In the genomic region with DNA sequence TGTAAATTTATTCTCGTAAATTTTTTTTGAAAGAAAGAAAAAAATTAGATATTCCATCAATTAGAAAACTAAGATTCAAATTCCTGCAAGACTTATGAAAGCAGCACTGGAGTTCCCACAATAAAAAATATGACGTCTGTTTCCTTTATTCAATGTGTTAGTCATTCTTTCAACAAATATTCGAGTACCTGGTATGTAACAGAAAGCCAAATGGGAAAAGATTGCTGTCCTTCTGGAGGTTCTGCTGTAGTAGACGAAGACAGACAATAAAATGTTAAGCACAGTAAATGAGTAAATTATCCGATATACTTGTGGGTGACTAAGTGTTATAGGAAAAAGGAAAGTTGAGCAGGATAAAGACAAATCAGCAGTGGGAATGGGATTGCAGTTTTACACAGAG, we compare ENCODE assay signal across 13 cellular contexts.
DNase-seq lines count a peak whose midpoint lies in the region; TF ChIP-seq lines count a peak whose summit lies in the region.
"Had no signal": no experiment of that assay in that cellular context is flagged by ENCODE, and none has a peak within 500 bp of the region (broad histone marks: within the 10 kb centered on the region; RNA-seq: fewer than 3 reads in every experiment).

No MANE protein-coding gene starts in this region.

- peak; percentile 53 for DNase-seq in AG08395 (ENCODE audit: low spot score)
- peak; percentile 68 for DNase-seq in LHCN-M2 (ENCODE audit: low read depth)
- peak; percentile 82 for DNase-seq in choroid plexus epithelial cell (ENCODE audit: low read depth)
- peak; percentile 15 for DNase-seq in kidney tubule cell (ENCODE audit: low spot score)
- DNase-seq in pons (ENCODE audit: low spot score): no peak
- no peak for DNase-seq in SIG-M5 treated with dmso at 0.1 percent for 504 hours (lab: John Stamatoyannopoulos, UW; ENCODE audit: unreplicated experiment)
- no peak for DNase-seq in nucleus accumbens (lab: John Stamatoyannopoulos, UW)
- DNase-seq in CD1c-positive myeloid dendritic cell (ENCODE audit: extremely low spot score): no peak
- DNase-seq: effector CD4-positive, alpha-beta T cell; NCI-H1694; SHP77; stimulated activated CD4-positive, alpha-beta T cell treated with anti-CD3 and anti-CD28 coated beads, Interleukin-15, amount 100 ng/mL, for 24 hours had no signal

- no peak for TF ChIP-seq CTCF in choroid plexus epithelial cell (conservative IDR thresholded peaks at IDR 0.05; ENCODE audit: low read depth, low read length)

- no peak overlapping the region for H3K4me3 ChIP-seq in choroid plexus epithelial cell (ENCODE audit: low read depth, low read length)
- H3K4me3 ChIP-seq: hepatocyte had no signal

Comparison
In these comparisons a context has a peak if more than half of its experiments do, and no peak if none do; other contexts are left out.
1. DNase-seq: peak in AG08395 (single experiment), LHCN-M2 (single experiment), choroid plexus epithelial cell (single experiment) and kidney tubule cell (single experiment); none in pons (single experiment), SIG-M5 treated with dmso at 0.1 percent for 504 hours (single experiment), nucleus accumbens (0 of 56) and CD1c-positive myeloid dendritic cell (single experiment).